Comparison of ENCODE assay signal across 1 cellular context in the genomic region with DNA sequence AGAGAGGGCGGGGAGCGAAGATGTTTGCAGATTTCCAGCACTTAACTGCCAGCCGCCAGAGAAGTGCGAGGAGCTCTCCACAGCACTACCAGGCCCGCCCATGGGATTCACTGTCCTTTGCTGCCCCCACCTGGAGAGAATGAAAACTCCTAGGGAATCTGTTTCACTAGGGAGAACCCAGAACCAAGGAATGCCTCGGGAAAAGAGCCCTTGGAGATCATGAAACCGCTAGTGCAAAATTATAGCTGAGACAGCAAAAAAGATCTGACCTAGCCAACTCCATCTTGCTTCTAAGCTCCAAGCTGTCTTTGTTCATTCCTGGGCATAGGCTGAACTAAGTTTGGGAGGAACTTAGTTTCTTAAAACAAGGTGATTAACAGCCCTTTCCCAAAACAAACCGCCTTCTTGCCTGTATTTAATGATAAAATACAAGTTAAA.
TF ChIP-seq lines count a peak whose summit lies in the region.

No MANE protein-coding gene starts in this region.

TF ChIP-seq in HepG2, 621 proteins besides CTCF, POLR2A, EP300 and RAD21 (continued from another document):
- TF ChIP-seq ZNF501 (CRISPR knock-in tag; IDR thresholded peaks at IDR 0.05) (0 out of 2 replicates have a peak, but pooled peaks have one; percentile 23), MAFK (conservative IDR thresholded peaks at IDR 0.05 in 1 of 2, IDR thresholded peaks at IDR 0.05 in 1 of 2; ENCODE audit: low read length in 2 of 2) (peak; percentile 99), MAFF (IDR thresholded peaks at IDR 0.05; ENCODE audit: low read depth, low read length) (peak; percentile 99), ZFX (CRISPR knock-in tag; IDR thresholded peaks at IDR 0.05; ENCODE audit: low read depth) (peak; percentile 22; the same call in 1 of the 2 replicates), ZFP37 (CRISPR knock-in tag; IDR thresholded peaks at IDR 0.05; ENCODE audit: borderline replicate concordance) (no peak), MIXL1 (CRISPR knock-in tag; IDR thresholded peaks at IDR 0.05) (no peak), TEAD3 (CRISPR knock-in tag; optimal IDR thresholded peaks at IDR 0.05; ENCODE audit: borderline replicate concordance) (peak; percentile 73), ZKSCAN8 (CRISPR knock-in tag; IDR thresholded peaks at IDR 0.05; ENCODE audit: borderline replicate concordance) (no peak), ZNF326 (CRISPR knock-in tag; IDR thresholded peaks at IDR 0.05; ENCODE audit: borderline replicate concordance) (no peak), ZNF746 (CRISPR knock-in tag; IDR thresholded peaks at IDR 0.05) (no peak), SOX6 (IDR thresholded peaks at IDR 0.05) (no peak), SOX6 (CRISPR knock-in tag; IDR thresholded peaks at IDR 0.05) (peak; percentile 29; the same call in 1 of the 2 replicates)
- TF ChIP-seq, protein P1, sequence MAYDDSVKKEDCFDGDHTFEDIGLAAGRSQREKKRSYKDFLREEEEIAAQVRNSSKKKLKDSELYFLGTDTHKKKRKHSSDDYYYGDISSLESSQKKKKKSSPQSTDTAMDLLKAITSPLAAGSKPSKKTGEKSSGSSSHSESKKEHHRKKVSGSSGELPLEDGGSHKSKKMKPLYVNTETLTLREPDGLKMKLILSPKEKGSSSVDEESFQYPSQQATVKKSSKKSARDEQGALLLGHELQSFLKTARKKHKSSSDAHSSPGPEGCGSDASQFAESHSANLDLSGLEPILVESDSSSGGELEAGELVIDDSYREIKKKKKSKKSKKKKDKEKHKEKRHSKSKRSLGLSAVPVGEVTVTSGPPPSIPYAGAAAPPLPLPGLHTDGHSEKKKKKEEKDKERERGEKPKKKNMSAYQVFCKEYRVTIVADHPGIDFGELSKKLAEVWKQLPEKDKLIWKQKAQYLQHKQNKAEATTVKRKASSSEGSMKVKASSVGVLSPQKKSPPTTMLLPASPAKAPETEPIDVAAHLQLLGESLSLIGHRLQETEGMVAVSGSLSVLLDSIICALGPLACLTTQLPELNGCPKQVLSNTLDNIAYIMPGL (CRISPR knock-in tag; IDR thresholded peaks at IDR 0.05; ENCODE audit: borderline replicate concordance in 1 of 2, low read depth in 1 of 2), result peak in 1 of 2 experiments; percentile 45; a peak in 1 of 4 replicates
